8 cellular contexts compared by ENCODE assay signal in the genomic region with DNA sequence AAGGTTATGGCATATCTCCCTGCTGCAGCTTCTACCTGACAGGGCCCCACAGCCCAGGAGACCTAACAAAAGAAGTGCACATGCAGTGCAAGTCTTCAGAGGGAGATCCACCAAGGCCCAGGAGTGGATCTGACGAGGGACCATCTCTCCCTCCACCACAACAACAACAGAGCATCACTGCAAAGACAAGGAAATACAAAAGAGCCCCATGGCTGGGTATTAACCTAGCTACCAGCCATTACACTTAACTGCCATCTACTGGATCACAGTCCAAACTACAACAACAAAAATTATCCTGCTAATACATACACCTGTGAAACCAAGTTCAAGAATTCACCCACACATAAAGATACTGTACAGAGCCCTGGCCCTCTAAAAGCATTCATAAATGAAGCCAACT.
DNase-seq lines count a peak whose midpoint lies in the region; ATAC-seq, FAIRE-seq and TF ChIP-seq lines count a peak whose summit lies in the region.

No MANE protein-coding gene starts in this region.

- intact Hi-C loops in A673 (cut with micrococcal nuclease; ENCODE audit: unreplicated experiment), result no loop called here
- intact Hi-C loops in upper lobe of right lung (cut with DNase I), result no loop called here

- H3K4me3 ChIP-seq in A673 (ENCODE audit: low read depth, low read length, poor library complexity, severe bottlenecking) (no peak overlapping the region), choroid plexus epithelial cell (ENCODE audit: low read depth, low read length) (no peak overlapping the region), upper lobe of right lung (no peak overlapping the region)

- CTCF ChIA-PET in A673 (lab: Charles Lee), result interaction anchor here (0.6 kb wide), 1 partner anchor 28 kb away, joined by 3 read pairs; no protein-coding TSS in a partner anchor

- no peak for FAIRE-seq in GM12892 (lab: Jason Lieb, UNC)

- H3K27me3 ChIP-seq in A673 (replicated peaks; ENCODE audit: insufficient read depth, low read depth, low read length, poor library complexity) (no peaks in the 10 kb centered on the region), upper lobe of right lung (no peaks in the 10 kb centered on the region)

- DNase-seq in A673 (ENCODE audit: low spot score) (peak; percentile 46), HuH-7 (ENCODE audit: low spot score) (peak; percentile 4), choroid plexus epithelial cell (ENCODE audit: low read depth) (peak; percentile 71), upper lobe of right lung (no peak), NCI-H2171 treated with DMSO at 0.1 percent for 48 hours (lab: John Stamatoyannopoulos, UW) (no peak), GM12892 (ENCODE audit: insufficient read length) (no peak)

- TF ChIP-seq CTCF in A673 (conservative IDR thresholded peaks at IDR 0.05; ENCODE audit: low read depth, low read length) (peak; percentile 52), choroid plexus epithelial cell (conservative IDR thresholded peaks at IDR 0.05; ENCODE audit: low read depth, low read length) (peak; percentile 69), upper lobe of right lung (IDR thresholded peaks at IDR 0.05) (peak; percentile 24)

- peaks cover 5% of the 10 kb centered on the region for H3K4me1 ChIP-seq in A673 (ENCODE audit: insufficient read depth, low read length, poor library complexity, severe bottlenecking)
- H3K4me1 ChIP-seq in upper lobe of right lung, result no peaks in the 10 kb centered on the region

- peak; percentile 74 for ATAC-seq in GM18858 (IDR thresholded peaks at IDR 0.05; ENCODE audit: unreplicated experiment)
- ATAC-seq in upper lobe of right lung, result peak; percentile 60
- ATAC-seq in HG03280 (IDR thresholded peaks at IDR 0.05; ENCODE audit: unreplicated experiment), result no peak

- no peak for TF ChIP-seq POLR2A in GM12892 (IDR thresholded peaks at IDR 0.05; ENCODE audit: low read depth, low read length)

- POLR2A ChIA-PET in A673 (lab: Charles Lee; ENCODE audit: low non-redundant PET), result no interaction called here

- H3K9me3 ChIP-seq in A673 (ENCODE audit: low read depth, low read length, poor library complexity, severe bottlenecking) (no peaks in the 10 kb centered on the region), upper lobe of right lung (peaks cover 5% of the 10 kb centered on the region)

- no TSS peak for BruUV-seq in A673 (replicated peaks; lab: Mats Ljungman, UMichigan)

- no peaks in the 10 kb centered on the region for H3K36me3 ChIP-seq in A673 (ENCODE audit: insufficient read depth, low read length, poor library complexity, severe bottlenecking)
- H3K36me3 ChIP-seq in upper lobe of right lung, result no peaks in the 10 kb centered on the region

- H3K27ac ChIP-seq in A673 (ENCODE audit: low read depth, low read length, poor library complexity, severe bottlenecking), result no peak overlapping the region
- no peak overlapping the region for H3K27ac ChIP-seq in upper lobe of right lung

Comparison
In these comparisons a context has a peak if more than half of its experiments do, and no peak if none do; other contexts are left out.
1. DNase-seq: peak in A673 (single experiment), HuH-7 (single experiment) and choroid plexus epithelial cell (single experiment); none in upper lobe of right lung (single experiment), NCI-H2171 treated with DMSO at 0.1 percent for 48 hours (single experiment) and GM12892 (single experiment).
2. Peak in every context shown above with its lines, with median percentiles within 50 percentile points of each other: CTCF ChIP-seq.